Comparison of ENCODE assay signal across 21 cellular contexts in genomic region chr12:131153016-131153415, GRCh38.
DNase-seq lines count a peak whose midpoint lies in the region; TF ChIP-seq lines count a peak whose summit lies in the region.
"Had no signal": no experiment of that assay in that cellular context is flagged by ENCODE, and none has a peak within 500 bp of the region (broad histone marks: within the 10 kb centered on the region; RNA-seq: fewer than 3 reads in every experiment).

No MANE protein-coding gene starts in this region.

- no peak for TF ChIP-seq CTCF in osteocyte (IDR thresholded peaks at IDR 0.05)

- H3K27me3 Mint-ChIP-seq in osteocyte (ENCODE audit: unreplicated experiment): peaks cover 3% of the 10 kb centered on the region

- DNase-seq in activated effector memory CD4-positive, alpha-beta T cell treated with anti-CD3 and anti-CD28 coated beads, Interleukin-2, amount 50 U/mL, for 16 hours: peak; percentile 53
- no peak for DNase-seq in activated effector memory CD4-positive, alpha-beta T cell treated with Interleukin-2 at 50 U/mL for 16 hours
- DNase-seq in osteocyte (ENCODE audit: extremely low spot score, unreplicated experiment) (peak; percentile 34), NCI-H2171 (lab: John Stamatoyannopoulos, UW) (no peak), NCI-H524 treated with DMSO at 0.1 percent for 48 hours (lab: John Stamatoyannopoulos, UW) (no peak)
- DNase-seq: 8988T; ACHN; BE2C; C1 segment of cervical spinal cord; CD4-positive, alpha-beta memory T cell; CD4-positive, CD25-positive, alpha-beta regulatory T cell; CD8-positive, alpha-beta memory T cell; COR-L47; DMS 273 treated with DMSO at 0.1 percent for 48 hours; DMS153; DMS53; DMS79; DND-41; EL; GDM1 had no signal

- H3K4me3 Mint-ChIP-seq in osteocyte (ENCODE audit: unreplicated experiment): no peak overlapping the region
- H3K4me3 Mint-ChIP-seq: CD14-positive monocyte; CD4-positive, alpha-beta memory T cell; CD4-positive, CD25-positive, alpha-beta regulatory T cell; CD8-positive, alpha-beta memory T cell had no signal

- H3K27ac Mint-ChIP-seq in osteocyte (ENCODE audit: unreplicated experiment): no peak overlapping the region
- H3K27ac Mint-ChIP-seq: CD4-positive, alpha-beta memory T cell; CD4-positive, CD25-positive, alpha-beta regulatory T cell; CD8-positive, alpha-beta memory T cell had no signal

- peaks cover 5% of the 10 kb centered on the region for H3K9me3 Mint-ChIP-seq in osteocyte (ENCODE audit: unreplicated experiment)

- H3K36me3 Mint-ChIP-seq in osteocyte (ENCODE audit: unreplicated experiment): no peaks in the 10 kb centered on the region
- H3K36me3 Mint-ChIP-seq: CD14-positive monocyte; CD4-positive, alpha-beta memory T cell; CD4-positive, CD25-positive, alpha-beta regulatory T cell; CD8-positive, alpha-beta memory T cell had no signal

- no peaks in the 10 kb centered on the region for H3K4me1 Mint-ChIP-seq in osteocyte (ENCODE audit: unreplicated experiment)
- H3K4me1 Mint-ChIP-seq: CD4-positive, alpha-beta memory T cell; CD4-positive, CD25-positive, alpha-beta regulatory T cell; CD8-positive, alpha-beta memory T cell had no signal

Comparison
In these comparisons a context has a peak if more than half of its experiments do, and no peak if none do; other contexts are left out.
1. DNase-seq: peak in activated effector memory CD4-positive, alpha-beta T cell treated with anti-CD3 and anti-CD28 coated beads, Interleukin-2, amount 50 U/mL, for 16 hours (single experiment) and osteocyte (single experiment); none in activated effector memory CD4-positive, alpha-beta T cell treated with Interleukin-2 at 50 U/mL for 16 hours (single experiment), NCI-H2171 (single experiment) and NCI-H524 treated with DMSO at 0.1 percent for 48 hours (single experiment).